1 cellular context compared by ENCODE assay signal in the genomic region with DNA sequence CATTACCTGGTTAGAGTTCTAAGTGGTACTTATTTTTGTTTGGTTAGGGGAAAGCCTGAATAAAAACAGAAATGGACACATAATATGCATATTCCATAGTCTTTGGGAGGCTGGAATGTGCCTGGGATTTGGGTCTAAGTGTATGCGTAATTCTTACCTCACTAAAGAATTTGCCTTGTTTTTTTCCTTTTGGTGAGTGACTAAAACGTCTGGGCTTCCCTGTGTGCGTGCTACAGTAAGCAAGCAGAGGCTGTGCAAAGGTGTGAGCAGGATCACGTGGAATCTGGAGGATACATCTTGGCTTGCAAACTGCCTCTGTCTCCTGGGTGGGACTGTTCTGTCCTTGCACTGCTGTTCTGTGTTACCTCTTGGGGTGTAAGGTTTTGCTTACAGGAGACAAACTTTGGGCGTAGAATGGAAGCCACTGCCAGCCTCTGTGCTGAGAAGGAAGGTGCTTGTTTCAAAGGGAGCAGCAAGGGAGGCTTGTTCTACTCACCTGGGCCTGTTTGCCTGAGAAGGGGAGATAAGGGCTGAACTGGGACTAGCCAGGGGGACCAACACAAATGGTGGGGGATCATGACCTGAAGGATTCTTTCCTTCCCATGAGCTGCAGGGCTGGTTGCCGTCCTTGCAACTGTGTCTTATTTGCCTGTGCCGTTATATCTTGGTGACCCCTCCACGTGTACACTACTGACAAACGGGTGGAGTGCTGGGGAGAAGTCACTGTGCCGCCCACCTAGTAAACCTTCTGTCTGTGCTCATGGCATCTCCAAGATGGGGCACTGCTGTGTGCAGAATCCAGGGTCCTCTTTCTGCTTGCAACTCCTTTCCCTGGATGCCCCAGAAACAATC.
TF ChIP-seq lines count a peak whose summit lies in the region.

No MANE protein-coding gene starts in this region.

TF ChIP-seq in HepG2, 621 proteins besides CTCF, POLR2A, EP300 and RAD21 (continued from another document and continues in another):
- TF ChIP-seq, protein P1, sequence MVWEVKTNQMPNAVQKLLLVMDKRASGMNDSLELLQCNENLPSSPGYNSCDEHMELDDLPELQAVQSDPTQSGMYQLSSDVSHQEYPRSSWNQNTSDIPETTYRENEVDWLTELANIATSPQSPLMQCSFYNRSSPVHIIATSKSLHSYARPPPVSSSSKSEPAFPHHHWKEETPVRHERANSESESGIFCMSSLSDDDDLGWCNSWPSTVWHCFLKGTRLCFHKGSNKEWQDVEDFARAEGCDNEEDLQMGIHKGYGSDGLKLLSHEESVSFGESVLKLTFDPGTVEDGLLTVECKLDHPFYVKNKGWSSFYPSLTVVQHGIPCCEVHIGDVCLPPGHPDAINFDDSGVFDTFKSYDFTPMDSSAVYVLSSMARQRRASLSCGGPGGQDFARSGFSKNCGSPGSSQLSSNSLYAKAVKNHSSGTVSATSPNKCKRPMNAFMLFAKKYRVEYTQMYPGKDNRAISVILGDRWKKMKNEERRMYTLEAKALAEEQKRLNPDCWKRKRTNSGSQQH (CRISPR knock-in tag; IDR thresholded peaks at IDR 0.05; ENCODE audit: low read depth): no peak
- TF ChIP-seq U2AF2 (IDR thresholded peaks at IDR 0.05; ENCODE audit: low read depth, low read length): 0 out of 2 replicates have a peak, but pooled peaks have one; percentile 14
- 0 out of 2 replicates have a peak, but pooled peaks have one; percentile 34 for TF ChIP-seq ATRX (CRISPR knock-in tag; IDR thresholded peaks at IDR 0.05; ENCODE audit: borderline replicate concordance)
- TF ChIP-seq ZNF841 (CRISPR knock-in tag; IDR thresholded peaks at IDR 0.05; ENCODE audit: borderline replicate concordance): no peak
- no peak for TF ChIP-seq ZSCAN12 (CRISPR knock-in tag; IDR thresholded peaks at IDR 0.05)
- TF ChIP-seq, protein P2, sequence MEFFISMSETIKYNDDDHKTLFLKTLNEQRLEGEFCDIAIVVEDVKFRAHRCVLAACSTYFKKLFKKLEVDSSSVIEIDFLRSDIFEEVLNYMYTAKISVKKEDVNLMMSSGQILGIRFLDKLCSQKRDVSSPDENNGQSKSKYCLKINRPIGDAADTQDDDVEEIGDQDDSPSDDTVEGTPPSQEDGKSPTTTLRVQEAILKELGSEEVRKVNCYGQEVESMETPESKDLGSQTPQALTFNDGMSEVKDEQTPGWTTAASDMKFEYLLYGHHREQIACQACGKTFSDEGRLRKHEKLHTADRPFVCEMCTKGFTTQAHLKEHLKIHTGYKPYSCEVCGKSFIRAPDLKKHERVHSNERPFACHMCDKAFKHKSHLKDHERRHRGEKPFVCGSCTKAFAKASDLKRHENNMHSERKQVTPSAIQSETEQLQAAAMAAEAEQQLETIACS (CRISPR knock-in tag; IDR thresholded peaks at IDR 0.05): no peak
- no peak for TF ChIP-seq ZNF629 (CRISPR knock-in tag; conservative IDR thresholded peaks at IDR 0.05)
- TF ChIP-seq, protein P3, sequence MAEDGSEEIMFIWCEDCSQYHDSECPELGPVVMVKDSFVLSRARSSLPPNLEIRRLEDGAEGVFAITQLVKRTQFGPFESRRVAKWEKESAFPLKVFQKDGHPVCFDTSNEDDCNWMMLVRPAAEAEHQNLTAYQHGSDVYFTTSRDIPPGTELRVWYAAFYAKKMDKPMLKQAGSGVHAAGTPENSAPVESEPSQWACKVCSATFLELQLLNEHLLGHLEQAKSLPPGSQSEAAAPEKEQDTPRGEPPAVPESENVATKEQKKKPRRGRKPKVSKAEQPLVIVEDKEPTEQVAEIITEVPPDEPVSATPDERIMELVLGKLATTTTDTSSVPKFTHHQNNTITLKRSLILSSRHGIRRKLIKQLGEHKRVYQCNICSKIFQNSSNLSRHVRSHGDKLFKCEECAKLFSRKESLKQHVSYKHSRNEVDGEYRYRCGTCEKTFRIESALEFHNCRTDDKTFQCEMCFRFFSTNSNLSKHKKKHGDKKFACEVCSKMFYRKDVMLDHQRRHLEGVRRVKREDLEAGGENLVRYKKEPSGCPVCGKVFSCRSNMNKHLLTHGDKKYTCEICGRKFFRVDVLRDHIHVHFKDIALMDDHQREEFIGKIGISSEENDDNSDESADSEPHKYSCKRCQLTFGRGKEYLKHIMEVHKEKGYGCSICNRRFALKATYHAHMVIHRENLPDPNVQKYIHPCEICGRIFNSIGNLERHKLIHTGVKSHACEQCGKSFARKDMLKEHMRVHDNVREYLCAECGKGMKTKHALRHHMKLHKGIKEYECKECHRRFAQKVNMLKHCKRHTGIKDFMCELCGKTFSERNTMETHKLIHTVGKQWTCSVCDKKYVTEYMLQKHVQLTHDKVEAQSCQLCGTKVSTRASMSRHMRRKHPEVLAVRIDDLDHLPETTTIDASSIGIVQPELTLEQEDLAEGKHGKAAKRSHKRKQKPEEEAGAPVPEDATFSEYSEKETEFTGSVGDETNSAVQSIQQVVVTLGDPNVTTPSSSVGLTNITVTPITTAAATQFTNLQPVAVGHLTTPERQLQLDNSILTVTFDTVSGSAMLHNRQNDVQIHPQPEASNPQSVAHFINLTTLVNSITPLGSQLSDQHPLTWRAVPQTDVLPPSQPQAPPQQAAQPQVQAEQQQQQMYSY (CRISPR knock-in tag; IDR thresholded peaks at IDR 0.05): no peak
- TF ChIP-seq, protein P4, sequence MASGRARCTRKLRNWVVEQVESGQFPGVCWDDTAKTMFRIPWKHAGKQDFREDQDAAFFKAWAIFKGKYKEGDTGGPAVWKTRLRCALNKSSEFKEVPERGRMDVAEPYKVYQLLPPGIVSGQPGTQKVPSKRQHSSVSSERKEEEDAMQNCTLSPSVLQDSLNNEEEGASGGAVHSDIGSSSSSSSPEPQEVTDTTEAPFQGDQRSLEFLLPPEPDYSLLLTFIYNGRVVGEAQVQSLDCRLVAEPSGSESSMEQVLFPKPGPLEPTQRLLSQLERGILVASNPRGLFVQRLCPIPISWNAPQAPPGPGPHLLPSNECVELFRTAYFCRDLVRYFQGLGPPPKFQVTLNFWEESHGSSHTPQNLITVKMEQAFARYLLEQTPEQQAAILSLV (CRISPR knock-in tag; IDR thresholded peaks at IDR 0.05; ENCODE audit: borderline replicate concordance): no peak
- TF ChIP-seq, protein P5, sequence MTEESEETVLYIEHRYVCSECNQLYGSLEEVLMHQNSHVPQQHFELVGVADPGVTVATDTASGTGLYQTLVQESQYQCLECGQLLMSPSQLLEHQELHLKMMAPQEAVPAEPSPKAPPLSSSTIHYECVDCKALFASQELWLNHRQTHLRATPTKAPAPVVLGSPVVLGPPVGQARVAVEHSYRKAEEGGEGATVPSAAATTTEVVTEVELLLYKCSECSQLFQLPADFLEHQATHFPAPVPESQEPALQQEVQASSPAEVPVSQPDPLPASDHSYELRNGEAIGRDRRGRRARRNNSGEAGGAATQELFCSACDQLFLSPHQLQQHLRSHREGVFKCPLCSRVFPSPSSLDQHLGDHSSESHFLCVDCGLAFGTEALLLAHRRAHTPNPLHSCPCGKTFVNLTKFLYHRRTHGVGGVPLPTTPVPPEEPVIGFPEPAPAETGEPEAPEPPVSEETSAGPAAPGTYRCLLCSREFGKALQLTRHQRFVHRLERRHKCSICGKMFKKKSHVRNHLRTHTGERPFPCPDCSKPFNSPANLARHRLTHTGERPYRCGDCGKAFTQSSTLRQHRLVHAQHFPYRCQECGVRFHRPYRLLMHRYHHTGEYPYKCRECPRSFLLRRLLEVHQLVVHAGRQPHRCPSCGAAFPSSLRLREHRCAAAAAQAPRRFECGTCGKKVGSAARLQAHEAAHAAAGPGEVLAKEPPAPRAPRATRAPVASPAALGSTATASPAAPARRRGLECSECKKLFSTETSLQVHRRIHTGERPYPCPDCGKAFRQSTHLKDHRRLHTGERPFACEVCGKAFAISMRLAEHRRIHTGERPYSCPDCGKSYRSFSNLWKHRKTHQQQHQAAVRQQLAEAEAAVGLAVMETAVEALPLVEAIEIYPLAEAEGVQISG (CRISPR knock-in tag; IDR thresholded peaks at IDR 0.05): peak; percentile 11; the same call in 1 of the 2 replicates
- TF ChIP-seq, protein P6, sequence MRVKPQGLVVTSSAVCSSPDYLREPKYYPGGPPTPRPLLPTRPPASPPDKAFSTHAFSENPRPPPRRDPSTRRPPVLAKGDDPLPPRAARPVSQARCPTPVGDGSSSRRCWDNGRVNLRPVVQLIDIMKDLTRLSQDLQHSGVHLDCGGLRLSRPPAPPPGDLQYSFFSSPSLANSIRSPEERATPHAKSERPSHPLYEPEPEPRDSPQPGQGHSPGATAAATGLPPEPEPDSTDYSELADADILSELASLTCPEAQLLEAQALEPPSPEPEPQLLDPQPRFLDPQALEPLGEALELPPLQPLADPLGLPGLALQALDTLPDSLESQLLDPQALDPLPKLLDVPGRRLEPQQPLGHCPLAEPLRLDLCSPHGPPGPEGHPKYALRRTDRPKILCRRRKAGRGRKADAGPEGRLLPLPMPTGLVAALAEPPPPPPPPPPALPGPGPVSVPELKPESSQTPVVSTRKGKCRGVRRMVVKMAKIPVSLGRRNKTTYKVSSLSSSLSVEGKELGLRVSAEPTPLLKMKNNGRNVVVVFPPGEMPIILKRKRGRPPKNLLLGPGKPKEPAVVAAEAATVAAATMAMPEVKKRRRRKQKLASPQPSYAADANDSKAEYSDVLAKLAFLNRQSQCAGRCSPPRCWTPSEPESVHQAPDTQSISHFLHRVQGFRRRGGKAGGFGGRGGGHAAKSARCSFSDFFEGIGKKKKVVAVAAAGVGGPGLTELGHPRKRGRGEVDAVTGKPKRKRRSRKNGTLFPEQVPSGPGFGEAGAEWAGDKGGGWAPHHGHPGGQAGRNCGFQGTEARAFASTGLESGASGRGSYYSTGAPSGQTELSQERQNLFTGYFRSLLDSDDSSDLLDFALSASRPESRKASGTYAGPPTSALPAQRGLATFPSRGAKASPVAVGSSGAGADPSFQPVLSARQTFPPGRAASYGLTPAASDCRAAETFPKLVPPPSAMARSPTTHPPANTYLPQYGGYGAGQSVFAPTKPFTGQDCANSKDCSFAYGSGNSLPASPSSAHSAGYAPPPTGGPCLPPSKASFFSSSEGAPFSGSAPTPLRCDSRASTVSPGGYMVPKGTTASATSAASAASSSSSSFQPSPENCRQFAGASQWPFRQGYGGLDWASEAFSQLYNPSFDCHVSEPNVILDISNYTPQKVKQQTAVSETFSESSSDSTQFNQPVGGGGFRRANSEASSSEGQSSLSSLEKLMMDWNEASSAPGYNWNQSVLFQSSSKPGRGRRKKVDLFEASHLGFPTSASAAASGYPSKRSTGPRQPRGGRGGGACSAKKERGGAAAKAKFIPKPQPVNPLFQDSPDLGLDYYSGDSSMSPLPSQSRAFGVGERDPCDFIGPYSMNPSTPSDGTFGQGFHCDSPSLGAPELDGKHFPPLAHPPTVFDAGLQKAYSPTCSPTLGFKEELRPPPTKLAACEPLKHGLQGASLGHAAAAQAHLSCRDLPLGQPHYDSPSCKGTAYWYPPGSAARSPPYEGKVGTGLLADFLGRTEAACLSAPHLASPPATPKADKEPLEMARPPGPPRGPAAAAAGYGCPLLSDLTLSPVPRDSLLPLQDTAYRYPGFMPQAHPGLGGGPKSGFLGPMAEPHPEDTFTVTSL (CRISPR knock-in tag; IDR thresholded peaks at IDR 0.05; ENCODE audit: borderline replicate concordance): no peak
- no peak for TF ChIP-seq ZNF777 (CRISPR knock-in tag; IDR thresholded peaks at IDR 0.05)
- no peak for TF ChIP-seq ZNF543 (CRISPR knock-in tag; IDR thresholded peaks at IDR 0.05)
- TF ChIP-seq ZNF589 (CRISPR knock-in tag; conservative IDR thresholded peaks at IDR 0.05): no peak
- no peak for TF ChIP-seq ARNTL (CRISPR knock-in tag; IDR thresholded peaks at IDR 0.05)
- TF ChIP-seq ZMAT3 (CRISPR knock-in tag; conservative IDR thresholded peaks at IDR 0.05): no peak
- no peak for TF ChIP-seq TP53 (CRISPR knock-in tag; conservative IDR thresholded peaks at IDR 0.05)
- no peak for TF ChIP-seq SP5 (CRISPR knock-in tag; IDR thresholded peaks at IDR 0.05; ENCODE audit: borderline replicate concordance, low read depth)
- TF ChIP-seq RFX1 (IDR thresholded peaks at IDR 0.05): no peak
- TF ChIP-seq ZNF75D (CRISPR knock-in tag; IDR thresholded peaks at IDR 0.05; ENCODE audit: borderline replicate concordance): 0 out of 2 replicates have a peak, but pooled peaks have one; percentile 60
- no peak for TF ChIP-seq ZFP62 (CRISPR knock-in tag; IDR thresholded peaks at IDR 0.05)
- TF ChIP-seq NBN (conservative IDR thresholded peaks at IDR 0.05): no peak
- TF ChIP-seq ZSCAN29 (CRISPR knock-in tag; conservative IDR thresholded peaks at IDR 0.05): no peak
- TF ChIP-seq STAG1 (CRISPR knock-in tag; IDR thresholded peaks at IDR 0.05): no peak
- no peak for TF ChIP-seq PHB2 (IDR thresholded peaks at IDR 0.05; ENCODE audit: partially characterized antibody)
- TF ChIP-seq, protein P7, sequence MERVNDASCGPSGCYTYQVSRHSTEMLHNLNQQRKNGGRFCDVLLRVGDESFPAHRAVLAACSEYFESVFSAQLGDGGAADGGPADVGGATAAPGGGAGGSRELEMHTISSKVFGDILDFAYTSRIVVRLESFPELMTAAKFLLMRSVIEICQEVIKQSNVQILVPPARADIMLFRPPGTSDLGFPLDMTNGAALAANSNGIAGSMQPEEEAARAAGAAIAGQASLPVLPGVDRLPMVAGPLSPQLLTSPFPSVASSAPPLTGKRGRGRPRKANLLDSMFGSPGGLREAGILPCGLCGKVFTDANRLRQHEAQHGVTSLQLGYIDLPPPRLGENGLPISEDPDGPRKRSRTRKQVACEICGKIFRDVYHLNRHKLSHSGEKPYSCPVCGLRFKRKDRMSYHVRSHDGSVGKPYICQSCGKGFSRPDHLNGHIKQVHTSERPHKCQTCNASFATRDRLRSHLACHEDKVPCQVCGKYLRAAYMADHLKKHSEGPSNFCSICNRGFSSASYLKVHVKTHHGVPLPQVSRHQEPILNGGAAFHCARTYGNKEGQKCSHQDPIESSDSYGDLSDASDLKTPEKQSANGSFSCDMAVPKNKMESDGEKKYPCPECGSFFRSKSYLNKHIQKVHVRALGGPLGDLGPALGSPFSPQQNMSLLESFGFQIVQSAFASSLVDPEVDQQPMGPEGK (CRISPR knock-in tag; IDR thresholded peaks at IDR 0.05): no peak
- TF ChIP-seq ZNF776 (CRISPR knock-in tag; IDR thresholded peaks at IDR 0.05): no peak
- TF ChIP-seq HMG20A (CRISPR knock-in tag; IDR thresholded peaks at IDR 0.05; ENCODE audit: borderline replicate concordance): no peak
- no peak for TF ChIP-seq ZNF432 (CRISPR knock-in tag; IDR thresholded peaks at IDR 0.05; ENCODE audit: borderline replicate concordance)
- no peak for TF ChIP-seq ZNF441 (CRISPR knock-in tag; IDR thresholded peaks at IDR 0.05; ENCODE audit: borderline replicate concordance)
- peak; percentile 97 for TF ChIP-seq RBFOX2 (IDR thresholded peaks at IDR 0.05; ENCODE audit: low read depth, low read length)
- TF ChIP-seq, protein P8, sequence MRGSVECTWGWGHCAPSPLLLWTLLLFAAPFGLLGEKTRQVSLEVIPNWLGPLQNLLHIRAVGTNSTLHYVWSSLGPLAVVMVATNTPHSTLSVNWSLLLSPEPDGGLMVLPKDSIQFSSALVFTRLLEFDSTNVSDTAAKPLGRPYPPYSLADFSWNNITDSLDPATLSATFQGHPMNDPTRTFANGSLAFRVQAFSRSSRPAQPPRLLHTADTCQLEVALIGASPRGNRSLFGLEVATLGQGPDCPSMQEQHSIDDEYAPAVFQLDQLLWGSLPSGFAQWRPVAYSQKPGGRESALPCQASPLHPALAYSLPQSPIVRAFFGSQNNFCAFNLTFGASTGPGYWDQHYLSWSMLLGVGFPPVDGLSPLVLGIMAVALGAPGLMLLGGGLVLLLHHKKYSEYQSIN (CRISPR knock-in tag; IDR thresholded peaks at IDR 0.05; ENCODE audit: borderline replicate concordance): no peak
- no peak for TF ChIP-seq KLF9 (CRISPR knock-in tag; IDR thresholded peaks at IDR 0.05; ENCODE audit: low read depth)
- TF ChIP-seq ZNF3 (CRISPR knock-in tag; IDR thresholded peaks at IDR 0.05): no peak; the same call in 1 of the 2 replicates
- 0 out of 2 replicates have a peak, but pooled peaks have one; percentile 34 for TF ChIP-seq CHCHD3 (CRISPR knock-in tag; IDR thresholded peaks at IDR 0.05)
- TF ChIP-seq ATM (IDR thresholded peaks at IDR 0.05; ENCODE audit: borderline replicate concordance): no peak
- no peak for TF ChIP-seq MIER3 (CRISPR knock-in tag; IDR thresholded peaks at IDR 0.05; ENCODE audit: borderline replicate concordance)
- no peak for TF ChIP-seq HDAC6 (IDR thresholded peaks at IDR 0.05; ENCODE audit: low read depth, low read length)
- no peak for TF ChIP-seq SIX4 (CRISPR knock-in tag; IDR thresholded peaks at IDR 0.05)
